Comparison of ENCODE assay signal across 13 cellular contexts in the genomic region with DNA sequence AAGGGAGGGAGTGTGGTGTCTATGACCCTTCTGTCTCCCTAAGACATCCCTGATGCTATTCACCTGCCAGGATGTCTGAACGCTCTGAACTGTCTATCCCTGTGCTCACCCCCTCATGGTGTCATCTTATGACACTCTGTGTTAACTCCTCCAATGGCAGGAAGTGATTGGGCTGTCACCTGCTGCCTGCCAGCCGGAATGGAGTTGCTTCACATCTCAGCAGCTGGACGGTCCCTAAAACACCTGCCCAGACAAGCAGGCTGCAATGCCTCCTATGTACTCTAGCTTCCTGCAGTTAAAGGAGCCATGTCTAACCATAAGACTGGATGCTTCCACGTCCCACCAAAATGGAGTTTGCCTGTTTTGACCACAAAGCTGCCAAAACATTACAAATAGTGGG.
"Had no signal": no experiment of that assay in that cellular context is flagged by ENCODE, and none has a peak within 500 bp of the region (broad histone marks: within the 10 kb centered on the region; RNA-seq: fewer than 3 reads in every experiment).

No MANE protein-coding gene starts in this region.

- H3K27ac ChIP-seq: ascending aorta, esophagus muscularis mucosa, left lung, stomach, testis had no signal

- H3K4me3 ChIP-seq: ascending aorta, dorsolateral prefrontal cortex, esophagus muscularis mucosa, left lung, stomach, testis had no signal

- H3K36me3 ChIP-seq: ascending aorta, esophagus muscularis mucosa, left lung, stomach had no signal

- H3K9me3 ChIP-seq: ascending aorta, esophagus muscularis mucosa, left lung, stomach, testis had no signal

- H3K4me3 Mint-ChIP-seq: activated naive CD4-positive, alpha-beta T cell treated with anti-CD3 and anti-CD28 coated beads for 36 hours; naive thymus-derived CD8-positive, alpha-beta T cell had no signal

- ATAC-seq: left lung; naive thymus-derived CD8-positive, alpha-beta T cell had no signal

- H3K4me1 Mint-ChIP-seq: naive thymus-derived CD8-positive, alpha-beta T cell had no signal

- H3K9me3 Mint-ChIP-seq: activated naive CD4-positive, alpha-beta T cell treated with anti-CD3 and anti-CD28 coated beads for 36 hours had no signal

- DNase-seq: activated naive CD4-positive, alpha-beta T cell treated with anti-CD3 and anti-CD28 coated beads for 36 hours; activated T-cell treated with anti-CD3 and anti-CD28 coated beads for 4 hours; dorsolateral prefrontal cortex; hippocampal formation; kidney; left lung; naive thymus-derived CD8-positive, alpha-beta T cell; stimulated activated CD4-positive, alpha-beta T cell treated with anti-CD3 and anti-CD28 coated beads, Interleukin-1b, Interleukin-23, amount 100 ng/mL, for 48 hours; stomach; T-helper 9 cell; testis had no signal

- H3K27me3 ChIP-seq: ascending aorta, dorsolateral prefrontal cortex, esophagus muscularis mucosa, left lung, stomach, testis had no signal

- H3K36me3 Mint-ChIP-seq: naive thymus-derived CD8-positive, alpha-beta T cell had no signal

- H3K27ac Mint-ChIP-seq: activated naive CD4-positive, alpha-beta T cell treated with anti-CD3 and anti-CD28 coated beads for 36 hours had no signal

- H3K4me1 ChIP-seq: testis had no signal
